ENCODE assay signal across 18 cellular contexts in the genomic region with DNA sequence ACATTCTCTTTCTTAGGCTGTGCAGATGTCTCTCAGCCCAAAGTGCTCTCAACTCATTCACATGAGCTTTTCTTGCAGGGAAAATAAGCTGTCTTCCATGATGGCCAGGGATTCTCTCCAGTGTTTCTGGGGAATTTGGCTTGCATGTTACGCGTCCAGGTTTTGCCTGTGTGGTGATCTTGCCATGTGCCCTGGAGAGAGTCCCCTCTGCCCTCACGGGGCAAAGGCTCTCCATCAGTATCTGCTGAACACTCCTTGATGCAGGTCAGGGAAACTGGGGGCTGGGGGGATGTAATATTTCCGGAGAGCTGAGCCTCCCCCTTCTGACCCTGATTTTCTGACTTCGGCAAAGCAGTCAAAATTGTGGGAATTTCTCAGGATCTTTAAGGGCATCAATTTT.
DNase-seq lines count a peak whose midpoint lies in the region; ATAC-seq and TF ChIP-seq lines count a peak whose summit lies in the region.
"Had no signal": no experiment of that assay in that cellular context is flagged by ENCODE, and none has a peak within 500 bp of the region (broad histone marks: within the 10 kb centered on the region; RNA-seq: fewer than 3 reads in every experiment).

No MANE protein-coding gene starts in this region.

- H3K4me1 ChIP-seq in IMR-90 (ENCODE audit: control insufficient read depth, insufficient read depth, low read length): peaks cover 7% of the 10 kb centered on the region; the same call in 1 of the 2 replicates
- peaks cover 17 to 19% of the 10 kb centered on the region in 2 experiments for H3K4me1 ChIP-seq in trophoblast cell (ENCODE audit: control insufficient read depth in 1 of 2, insufficient read depth in 2 of 2, low read length in 2 of 2)
- H3K4me1 ChIP-seq in SJCRH30: peaks cover 16% of the 10 kb centered on the region; the same call in 1 of the 2 replicates
- H3K4me1 ChIP-seq: BE2C had no signal

- BruUV-seq in IMR-90 (replicated peaks; lab: Mats Ljungman, UMichigan): no TSS peak

- H3K79me1 ChIP-seq in IMR-90 (ENCODE audit: low read depth in 1 of 2, low read length in 2 of 2) (no peaks in the 10 kb centered on the region), trophoblast cell (ENCODE audit: low read length) (peaks cover 35% of the 10 kb centered on the region)

- H2BK12ac ChIP-seq in trophoblast cell (ENCODE audit: low read length): peak overlapping the region; percentile 85

- no peak overlapping the region for H3K56ac ChIP-seq in IMR-90 (ENCODE audit: extremely low read depth, insufficient read depth, low read length)

- H4K8ac ChIP-seq in IMR-90 (ENCODE audit: low read depth in 2 of 2, low read length in 2 of 2): no peak overlapping the region
- H4K8ac ChIP-seq in trophoblast cell (ENCODE audit: low read depth, low read length): peak overlapping the region; percentile 49

- H2AK5ac ChIP-seq in IMR-90 (ENCODE audit: low read depth, low read length) (no peak overlapping the region), trophoblast cell (ENCODE audit: low read length) (peak overlapping the region; percentile 37)

- DNase-seq in IMR-90: no peak
- peak; percentile 57 for DNase-seq in coronary artery (ENCODE audit: low spot score)
- peak; percentile 21 for DNase-seq in islet precursor cell
- no peak for DNase-seq in trophoblast cell
- no peak for DNase-seq in SJCRH30
- DNase-seq in effector CD4-positive, alpha-beta T cell: no peak
- DNase-seq: ACHN; BE2C; C1 segment of cervical spinal cord; CD4-positive, CD25-positive, alpha-beta regulatory T cell; CD8-positive, alpha-beta memory T cell; COR-L47; DMS 273 treated with DMSO at 0.1 percent for 48 hours; DMS53; DND-41; HCEC 1CT had no signal

- POLR2A ChIA-PET in IMR-90 (lab: Charles Lee; ENCODE audit: unreplicated experiment): no interaction called here

- TF ChIP-seq RAD21 in IMR-90 (IDR thresholded peaks at IDR 0.05; ENCODE audit: low read length): no peak

- H3K4me2 ChIP-seq in IMR-90 (ENCODE audit: low read depth, low read length) (no peak overlapping the region), trophoblast cell (ENCODE audit: low read length) (no peak overlapping the region)

- TF ChIP-seq POLR2A in IMR-90 (IDR thresholded peaks at IDR 0.05; ENCODE audit: low read depth, low read length): no peak

- H3K27me3 ChIP-seq in IMR-90 (ENCODE audit: control insufficient read depth, insufficient read depth, low read length): peaks cover 5% of the 10 kb centered on the region
- H3K27me3 ChIP-seq in trophoblast cell (ENCODE audit: insufficient read depth, low read length): no peaks in the 10 kb centered on the region
- no peaks in the 10 kb centered on the region for H3K27me3 ChIP-seq in SJCRH30

- H3K79me2 ChIP-seq in trophoblast cell (ENCODE audit: control insufficient read depth, insufficient read depth, low read length, poor library complexity): peaks cover 2% of the 10 kb centered on the region

- no peak overlapping the region for H3K14ac ChIP-seq in IMR-90 (replicated peaks; ENCODE audit: low read depth, low read length)
- peak overlapping the region; percentile 33 for H3K14ac ChIP-seq in trophoblast cell (ENCODE audit: low read length)

- no peak for ATAC-seq in IMR-90 (ENCODE audit: low read depth)
- no peak for ATAC-seq in HG03196 (IDR thresholded peaks at IDR 0.05; ENCODE audit: unreplicated experiment)
- ATAC-seq: GM12878 had no signal

- peak overlapping the region; percentile 15 for H2AK9ac ChIP-seq in IMR-90 (replicated peaks; ENCODE audit: low read depth, low read length, poor library complexity)

- intact Hi-C loops in IMR-90 (cut with micrococcal nuclease): no loop called here

- no peak overlapping the region for H4K91ac ChIP-seq in IMR-90 (ENCODE audit: insufficient read depth, low read depth, low read length)
- H4K91ac ChIP-seq in trophoblast cell (ENCODE audit: low read depth, low read length): peak overlapping the region; percentile 59

- H3K9me3 ChIP-seq in IMR-90 (ENCODE audit: control insufficient read depth, insufficient read depth, low read length): peaks cover 2% of the 10 kb centered on the region; the same call in 1 of the 2 replicates
- H3K9me3 ChIP-seq in trophoblast cell (ENCODE audit: insufficient read depth, low read depth, low read length): peaks cover 4% of the 10 kb centered on the region
- H3K9me3 ChIP-seq in SJCRH30 (replicated peaks): no peaks in the 10 kb centered on the region
- H3K9me3 ChIP-seq: BE2C had no signal

- H3K4me3 ChIP-seq in IMR-90 (ENCODE audit: insufficient read depth, low read depth, low read length) (no peak overlapping the region), coronary artery (no peak overlapping the region), trophoblast cell (ENCODE audit: low read depth, low read length) (no peak overlapping the region), SJCRH30 (no peak overlapping the region)
- H3K4me3 ChIP-seq: GM12878 had no signal

- no peaks in the 10 kb centered on the region for H4K20me1 ChIP-seq in IMR-90 (ENCODE audit: insufficient read depth, low read length)

- H3K9ac ChIP-seq in IMR-90 (ENCODE audit: low read depth, low read length) (no peak overlapping the region), trophoblast cell (ENCODE audit: low read length) (no peak overlapping the region)

- H3K18ac ChIP-seq in IMR-90 (ENCODE audit: low read depth, low read length) (no peak overlapping the region), trophoblast cell (ENCODE audit: low read length) (peak overlapping the region; percentile 37)

- no peak overlapping the region for H2BK15ac ChIP-seq in IMR-90 (ENCODE audit: low read depth, low read length)

- H3K36me3 ChIP-seq in IMR-90 (ENCODE audit: control insufficient read depth, insufficient read depth, low read length) (no peaks in the 10 kb centered on the region), trophoblast cell (ENCODE audit: control insufficient read depth in 1 of 2, insufficient read depth in 2 of 2, low read length in 2 of 2) (no peaks in the 10 kb centered on the region), SJCRH30 (no peaks in the 10 kb centered on the region)
- H3K36me3 ChIP-seq: BE2C had no signal

- H4K5ac ChIP-seq in IMR-90 (ENCODE audit: low read depth, low read length): no peak overlapping the region

- H3K27ac ChIP-seq in IMR-90 (ENCODE audit: insufficient read depth, low read length) (no peak overlapping the region), coronary artery (no peak overlapping the region), trophoblast cell (ENCODE audit: low read depth, low read length) (no peak overlapping the region), SJCRH30 (no peak overlapping the region)

- H2BK20ac ChIP-seq in IMR-90 (ENCODE audit: low read depth, low read length): no peak overlapping the region

- no peak overlapping the region for H4K12ac ChIP-seq in trophoblast cell (ENCODE audit: low read depth, low read length)

- H3K9me1 ChIP-seq in IMR-90 (ENCODE audit: insufficient read depth, low read length): no peaks in the 10 kb centered on the region

- in situ Hi-C loops in IMR-90 (cut with MboI; ENCODE audit: low sequenced_read_pairs): no loop called here

- TF ChIP-seq CTCF in IMR-90 (conservative IDR thresholded peaks at IDR 0.05; ENCODE audit: low read depth, low read length) (no peak), coronary artery (IDR thresholded peaks at IDR 0.05) (no peak)

- dilution Hi-C loops in IMR-90 (cut with HindIII; ENCODE audit: low sequenced_read_pairs, unreplicated experiment): no loop called here

- CTCF ChIA-PET in IMR-90 (lab: Yijun Ruan, JAX): no interaction called here

- no peak overlapping the region for H2BK5ac ChIP-seq in IMR-90 (ENCODE audit: low read depth, low read length, poor library complexity, severe bottlenecking)
- no peak overlapping the region for H2BK5ac ChIP-seq in trophoblast cell (ENCODE audit: low read depth, low read length, poor library complexity)

- H2BK120ac ChIP-seq in IMR-90 (ENCODE audit: low read depth, low read length): no peak overlapping the region
- peak overlapping the region; percentile 10 for H2BK120ac ChIP-seq in trophoblast cell (ENCODE audit: insufficient read depth, low read length, poor library complexity)

- no peak overlapping the region for H3K23ac ChIP-seq in IMR-90 (ENCODE audit: low read depth, low read length)
- H3K23ac ChIP-seq in trophoblast cell (ENCODE audit: low read length): no peak overlapping the region

- no peak overlapping the region for H2AFZ ChIP-seq in IMR-90 (replicated peaks; ENCODE audit: low read length, poor library complexity)
- no peak overlapping the region for H2AFZ ChIP-seq in trophoblast cell (ENCODE audit: insufficient read depth, low read length, poor library complexity)

- 81% methylated on average over 2 of the region's 5 CpGs; no CpG with 5 or more reads in 1 of the 2 experiments for WGBS in IMR-90 (ENCODE audit: extremely low coverage in 2 of 2, insufficient read length in 1 of 2), 2 experiments
- WGBS in trophoblast cell (ENCODE audit: extremely low coverage, insufficient coverage, insufficient read length): no CpG with 5 or more reads among the region's 5 CpGs

- H3K4ac ChIP-seq in IMR-90 (ENCODE audit: low read depth, low read length) (no peak overlapping the region), trophoblast cell (ENCODE audit: low read depth, low read length) (no peak overlapping the region)

TF ChIP-seq in IMR-90, 13 proteins besides CTCF, POLR2A, EP300 and RAD21 (continues in another document):
- no peak for TF ChIP-seq RFX5 (IDR thresholded peaks at IDR 0.05; ENCODE audit: low read depth, low read length)
- no peak for TF ChIP-seq RCOR1 (IDR thresholded peaks at IDR 0.05; ENCODE audit: insufficient replicate concordance, low read length)
- TF ChIP-seq, protein P1, sequence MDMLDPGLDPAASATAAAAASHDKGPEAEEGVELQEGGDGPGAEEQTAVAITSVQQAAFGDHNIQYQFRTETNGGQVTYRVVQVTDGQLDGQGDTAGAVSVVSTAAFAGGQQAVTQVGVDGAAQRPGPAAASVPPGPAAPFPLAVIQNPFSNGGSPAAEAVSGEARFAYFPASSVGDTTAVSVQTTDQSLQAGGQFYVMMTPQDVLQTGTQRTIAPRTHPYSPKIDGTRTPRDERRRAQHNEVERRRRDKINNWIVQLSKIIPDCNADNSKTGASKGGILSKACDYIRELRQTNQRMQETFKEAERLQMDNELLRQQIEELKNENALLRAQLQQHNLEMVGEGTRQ (IDR thresholded peaks at IDR 0.05; ENCODE audit: low read depth, low read length): no peak
- no peak for TF ChIP-seq CHD1 (IDR thresholded peaks at IDR 0.05; ENCODE audit: low read depth, low read length)
- no peak for TF ChIP-seq CEBPB (IDR thresholded peaks at IDR 0.05; ENCODE audit: low read depth, low read length)
- TF ChIP-seq, protein P2, sequence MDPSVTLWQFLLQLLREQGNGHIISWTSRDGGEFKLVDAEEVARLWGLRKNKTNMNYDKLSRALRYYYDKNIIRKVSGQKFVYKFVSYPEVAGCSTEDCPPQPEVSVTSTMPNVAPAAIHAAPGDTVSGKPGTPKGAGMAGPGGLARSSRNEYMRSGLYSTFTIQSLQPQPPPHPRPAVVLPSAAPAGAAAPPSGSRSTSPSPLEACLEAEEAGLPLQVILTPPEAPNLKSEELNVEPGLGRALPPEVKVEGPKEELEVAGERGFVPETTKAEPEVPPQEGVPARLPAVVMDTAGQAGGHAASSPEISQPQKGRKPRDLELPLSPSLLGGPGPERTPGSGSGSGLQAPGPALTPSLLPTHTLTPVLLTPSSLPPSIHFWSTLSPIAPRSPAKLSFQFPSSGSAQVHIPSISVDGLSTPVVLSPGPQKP (IDR thresholded peaks at IDR 0.05; ENCODE audit: borderline replicate concordance, low read depth, low read length): no peak
- no peak for TF ChIP-seq NFE2L2 (IDR thresholded peaks at IDR 0.05; ENCODE audit: low read depth, low read length)

Comparison
In these comparisons a context has a peak if more than half of its experiments do, and no peak if none do; other contexts are left out.
1. DNase-seq: peak in coronary artery (single experiment) and islet precursor cell (single experiment); none in IMR-90 (single experiment), trophoblast cell (0 of 2), SJCRH30 (0 of 2) and effector CD4-positive, alpha-beta T cell (single experiment).